Comparison of ENCODE assay signal across 1 cellular context in the genomic region with DNA sequence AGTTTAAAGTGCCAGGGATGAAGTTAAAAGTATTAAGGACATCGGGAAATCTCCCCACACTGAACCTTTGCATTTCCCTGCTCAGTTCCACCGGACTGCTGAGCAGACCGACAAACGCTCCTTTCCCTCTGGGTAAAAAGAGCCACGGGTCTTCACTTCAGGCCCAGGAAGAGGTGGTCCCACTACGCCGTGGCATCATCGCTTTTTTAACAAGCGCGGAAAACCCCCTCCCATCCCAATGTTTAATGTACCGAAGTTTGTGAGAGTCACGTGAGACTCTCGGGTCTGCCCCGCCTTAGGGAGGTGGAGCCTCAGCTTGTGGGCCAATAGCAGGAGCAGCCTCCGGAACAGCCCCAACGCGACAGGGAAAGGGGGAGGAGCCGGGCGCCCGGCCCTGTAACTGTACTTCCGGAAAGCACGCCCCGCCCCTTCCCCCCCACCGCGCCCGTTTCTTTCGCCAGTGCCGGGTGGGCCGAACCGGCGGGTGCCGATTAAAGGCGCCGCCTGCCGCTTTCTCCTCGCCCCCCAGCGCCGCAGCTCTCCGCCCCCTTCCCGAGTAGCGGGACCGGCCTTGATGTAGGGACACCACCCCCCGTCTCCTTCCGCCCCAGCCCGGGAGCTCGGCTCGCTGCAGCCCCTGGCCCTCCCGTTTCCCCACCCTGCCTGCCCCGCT.
A peak's percentile ranks its signal among the peaks of the same experiment; 100 is the strongest.
TF ChIP-seq lines count a peak whose summit lies in the region.

No MANE protein-coding gene starts in this region.

TF ChIP-seq in SK-N-SH, 30 proteins besides CTCF, POLR2A, EP300 and RAD21 (continued from another document):
- TF ChIP-seq, protein P1, sequence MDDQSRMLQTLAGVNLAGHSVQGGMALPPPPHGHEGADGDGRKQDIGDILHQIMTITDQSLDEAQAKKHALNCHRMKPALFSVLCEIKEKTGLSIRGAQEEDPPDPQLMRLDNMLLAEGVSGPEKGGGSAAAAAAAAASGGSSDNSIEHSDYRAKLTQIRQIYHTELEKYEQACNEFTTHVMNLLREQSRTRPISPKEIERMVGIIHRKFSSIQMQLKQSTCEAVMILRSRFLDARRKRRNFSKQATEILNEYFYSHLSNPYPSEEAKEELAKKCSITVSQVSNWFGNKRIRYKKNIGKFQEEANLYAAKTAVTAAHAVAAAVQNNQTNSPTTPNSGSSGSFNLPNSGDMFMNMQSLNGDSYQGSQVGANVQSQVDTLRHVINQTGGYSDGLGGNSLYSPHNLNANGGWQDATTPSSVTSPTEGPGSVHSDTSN (IDR thresholded peaks at IDR 0.05) = no peak
- TF ChIP-seq, protein P2, sequence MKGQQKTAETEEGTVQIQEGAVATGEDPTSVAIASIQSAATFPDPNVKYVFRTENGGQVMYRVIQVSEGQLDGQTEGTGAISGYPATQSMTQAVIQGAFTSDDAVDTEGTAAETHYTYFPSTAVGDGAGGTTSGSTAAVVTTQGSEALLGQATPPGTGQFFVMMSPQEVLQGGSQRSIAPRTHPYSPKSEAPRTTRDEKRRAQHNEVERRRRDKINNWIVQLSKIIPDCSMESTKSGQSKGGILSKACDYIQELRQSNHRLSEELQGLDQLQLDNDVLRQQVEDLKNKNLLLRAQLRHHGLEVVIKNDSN (IDR thresholded peaks at IDR 0.05; ENCODE audit: borderline replicate concordance, low read depth) = peak; percentile 91
- TF ChIP-seq RCOR1 (IDR thresholded peaks at IDR 0.05; ENCODE audit: low read length) = no peak
- TF ChIP-seq, protein P3, sequence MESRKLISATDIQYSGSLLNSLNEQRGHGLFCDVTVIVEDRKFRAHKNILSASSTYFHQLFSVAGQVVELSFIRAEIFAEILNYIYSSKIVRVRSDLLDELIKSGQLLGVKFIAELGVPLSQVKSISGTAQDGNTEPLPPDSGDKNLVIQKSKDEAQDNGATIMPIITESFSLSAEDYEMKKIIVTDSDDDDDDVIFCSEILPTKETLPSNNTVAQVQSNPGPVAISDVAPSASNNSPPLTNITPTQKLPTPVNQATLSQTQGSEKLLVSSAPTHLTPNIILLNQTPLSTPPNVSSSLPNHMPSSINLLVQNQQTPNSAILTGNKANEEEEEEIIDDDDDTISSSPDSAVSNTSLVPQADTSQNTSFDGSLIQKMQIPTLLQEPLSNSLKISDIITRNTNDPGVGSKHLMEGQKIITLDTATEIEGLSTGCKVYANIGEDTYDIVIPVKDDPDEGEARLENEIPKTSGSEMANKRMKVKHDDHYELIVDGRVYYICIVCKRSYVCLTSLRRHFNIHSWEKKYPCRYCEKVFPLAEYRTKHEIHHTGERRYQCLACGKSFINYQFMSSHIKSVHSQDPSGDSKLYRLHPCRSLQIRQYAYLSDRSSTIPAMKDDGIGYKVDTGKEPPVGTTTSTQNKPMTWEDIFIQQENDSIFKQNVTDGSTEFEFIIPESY (IDR thresholded peaks at IDR 0.05; ENCODE audit: borderline replicate concordance, low read depth) = no peak
- peak; percentile 65 for TF ChIP-seq GABPA (IDR thresholded peaks at IDR 0.05; ENCODE audit: low read depth)
- TF ChIP-seq FOXJ3 (CRISPR knock-in tag; IDR thresholded peaks at IDR 0.05) = no peak
- peak; percentile 80 for TF ChIP-seq ELF1 (IDR thresholded peaks at IDR 0.05)
- TF ChIP-seq YY1 (IDR thresholded peaks at IDR 0.05; ENCODE audit: low read depth) = no peak
